ENCODE assay signal across 1 cellular context in the genomic region with DNA sequence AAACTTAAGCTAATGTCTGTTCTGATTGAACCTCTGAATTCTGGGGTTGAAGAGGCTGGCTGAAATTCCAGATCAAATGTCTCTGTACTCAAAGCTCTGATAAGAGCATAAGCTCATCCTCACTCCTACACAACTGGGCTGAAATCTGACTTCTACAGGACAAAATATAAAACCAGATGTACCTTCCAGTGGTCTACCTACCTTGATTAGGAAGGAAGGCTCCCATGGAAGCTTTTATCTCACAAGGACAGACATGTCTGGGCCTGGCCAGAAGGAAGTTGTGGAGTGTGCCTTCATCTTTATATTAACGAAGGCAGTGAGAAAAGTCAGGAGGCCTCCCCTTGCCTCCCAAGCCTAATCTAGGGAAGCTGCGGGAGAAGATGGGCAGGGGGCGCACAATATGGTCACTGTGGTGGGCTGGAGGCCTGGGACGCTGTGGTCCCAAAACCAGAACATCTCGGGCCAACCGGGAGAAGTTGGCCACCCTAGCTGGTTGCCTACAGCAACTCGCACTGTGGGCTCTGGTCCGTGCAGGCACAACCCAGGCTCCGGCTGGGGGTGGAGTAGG.
TF ChIP-seq lines count a peak whose summit lies in the region.

No MANE protein-coding gene starts in this region.

TF ChIP-seq in K562, 482 proteins besides CTCF, POLR2A, EP300 and RAD21 (continued from another document and continues in another):
- TF ChIP-seq MAZ (CRISPR knock-in tag; conservative IDR thresholded peaks at IDR 0.05 in 1 of 2, IDR thresholded peaks at IDR 0.05 in 1 of 2), result no peak
- no peak for TF ChIP-seq PHF20 (IDR thresholded peaks at IDR 0.05; ENCODE audit: partially characterized antibody)
- no peak for TF ChIP-seq KHSRP (IDR thresholded peaks at IDR 0.05)
- TF ChIP-seq BMI1 (IDR thresholded peaks at IDR 0.05; ENCODE audit: low read length), result no peak
- peak; percentile 77 for TF ChIP-seq DPF2 (IDR thresholded peaks at IDR 0.05)
- TF ChIP-seq MAFF (IDR thresholded peaks at IDR 0.05; ENCODE audit: low read length), result no peak
- no peak for TF ChIP-seq NRF1 (conservative IDR thresholded peaks at IDR 0.05 in 1 of 2, IDR thresholded peaks at IDR 0.05 in 1 of 2)
- no peak for TF ChIP-seq NCOA6 (IDR thresholded peaks at IDR 0.05)
- TF ChIP-seq FOXK2 (conservative IDR thresholded peaks at IDR 0.05 in 1 of 2, IDR thresholded peaks at IDR 0.05 in 1 of 2; ENCODE audit: low read depth in 2 of 2), result no peak
- TF ChIP-seq MIER1 (IDR thresholded peaks at IDR 0.05; ENCODE audit: low read depth), result 0 out of 2 replicates have a peak, but pooled peaks have one; percentile 54
- TF ChIP-seq ZNF197 (CRISPR knock-in tag; IDR thresholded peaks at IDR 0.05; ENCODE audit: low read depth), result no peak
- TF ChIP-seq HMG20A (CRISPR knock-in tag; conservative IDR thresholded peaks at IDR 0.05), result no peak
- no peak for TF ChIP-seq ZNF316 (IDR thresholded peaks at IDR 0.05)
- TF ChIP-seq, protein P1, sequence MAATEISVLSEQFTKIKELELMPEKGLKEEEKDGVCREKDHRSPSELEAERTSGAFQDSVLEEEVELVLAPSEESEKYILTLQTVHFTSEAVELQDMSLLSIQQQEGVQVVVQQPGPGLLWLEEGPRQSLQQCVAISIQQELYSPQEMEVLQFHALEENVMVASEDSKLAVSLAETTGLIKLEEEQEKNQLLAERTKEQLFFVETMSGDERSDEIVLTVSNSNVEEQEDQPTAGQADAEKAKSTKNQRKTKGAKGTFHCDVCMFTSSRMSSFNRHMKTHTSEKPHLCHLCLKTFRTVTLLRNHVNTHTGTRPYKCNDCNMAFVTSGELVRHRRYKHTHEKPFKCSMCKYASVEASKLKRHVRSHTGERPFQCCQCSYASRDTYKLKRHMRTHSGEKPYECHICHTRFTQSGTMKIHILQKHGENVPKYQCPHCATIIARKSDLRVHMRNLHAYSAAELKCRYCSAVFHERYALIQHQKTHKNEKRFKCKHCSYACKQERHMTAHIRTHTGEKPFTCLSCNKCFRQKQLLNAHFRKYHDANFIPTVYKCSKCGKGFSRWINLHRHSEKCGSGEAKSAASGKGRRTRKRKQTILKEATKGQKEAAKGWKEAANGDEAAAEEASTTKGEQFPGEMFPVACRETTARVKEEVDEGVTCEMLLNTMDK (IDR thresholded peaks at IDR 0.05; ENCODE audit: borderline replicate concordance, insufficient read depth, low read depth, low read length, poor library complexity, severe bottlenecking), result no peak
- TF ChIP-seq, protein P2, sequence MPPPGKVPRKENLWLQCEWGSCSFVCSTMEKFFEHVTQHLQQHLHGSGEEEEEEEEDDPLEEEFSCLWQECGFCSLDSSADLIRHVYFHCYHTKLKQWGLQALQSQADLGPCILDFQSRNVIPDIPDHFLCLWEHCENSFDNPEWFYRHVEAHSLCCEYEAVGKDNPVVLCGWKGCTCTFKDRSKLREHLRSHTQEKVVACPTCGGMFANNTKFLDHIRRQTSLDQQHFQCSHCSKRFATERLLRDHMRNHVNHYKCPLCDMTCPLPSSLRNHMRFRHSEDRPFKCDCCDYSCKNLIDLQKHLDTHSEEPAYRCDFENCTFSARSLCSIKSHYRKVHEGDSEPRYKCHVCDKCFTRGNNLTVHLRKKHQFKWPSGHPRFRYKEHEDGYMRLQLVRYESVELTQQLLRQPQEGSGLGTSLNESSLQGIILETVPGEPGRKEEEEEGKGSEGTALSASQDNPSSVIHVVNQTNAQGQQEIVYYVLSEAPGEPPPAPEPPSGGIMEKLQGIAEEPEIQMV (tag; conservative IDR thresholded peaks at IDR 0.05; ENCODE audit: low read depth), result no peak
- TF ChIP-seq KLF13 (tag; IDR thresholded peaks at IDR 0.05; ENCODE audit: borderline replicate concordance, low read depth), result no peak
- TF ChIP-seq POLR2B (IDR thresholded peaks at IDR 0.05; ENCODE audit: low read depth, partially characterized antibody), result no peak
- TF ChIP-seq FOS (IDR thresholded peaks at IDR 0.05; ENCODE audit: extremely low read depth, insufficient read length), result no peak
- no peak for TF ChIP-seq BRCA1 (IDR thresholded peaks at IDR 0.05)
- TF ChIP-seq BRCA1 (CRISPR knock-in tag; IDR thresholded peaks at IDR 0.05), result no peak
- no peak for TF ChIP-seq ZFPM2 (CRISPR knock-in tag; IDR thresholded peaks at IDR 0.05)
- TF ChIP-seq DDX20 (tag; IDR thresholded peaks at IDR 0.05; ENCODE audit: low read depth), result no peak
- no peak for TF ChIP-seq ZNF408 (CRISPR knock-in tag; IDR thresholded peaks at IDR 0.05; ENCODE audit: low read depth)
- TF ChIP-seq, protein P3, sequence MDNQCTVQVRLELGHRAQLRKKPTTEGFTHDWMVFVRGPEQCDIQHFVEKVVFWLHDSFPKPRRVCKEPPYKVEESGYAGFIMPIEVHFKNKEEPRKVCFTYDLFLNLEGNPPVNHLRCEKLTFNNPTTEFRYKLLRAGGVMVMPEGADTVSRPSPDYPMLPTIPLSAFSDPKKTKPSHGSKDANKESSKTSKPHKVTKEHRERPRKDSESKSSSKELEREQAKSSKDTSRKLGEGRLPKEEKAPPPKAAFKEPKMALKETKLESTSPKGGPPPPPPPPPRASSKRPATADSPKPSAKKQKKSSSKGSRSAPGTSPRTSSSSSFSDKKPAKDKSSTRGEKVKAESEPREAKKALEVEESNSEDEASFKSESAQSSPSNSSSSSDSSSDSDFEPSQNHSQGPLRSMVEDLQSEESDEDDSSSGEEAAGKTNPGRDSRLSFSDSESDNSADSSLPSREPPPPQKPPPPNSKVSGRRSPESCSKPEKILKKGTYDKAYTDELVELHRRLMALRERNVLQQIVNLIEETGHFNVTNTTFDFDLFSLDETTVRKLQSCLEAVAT (IDR thresholded peaks at IDR 0.05), result no peak
- TF ChIP-seq, protein P4, sequence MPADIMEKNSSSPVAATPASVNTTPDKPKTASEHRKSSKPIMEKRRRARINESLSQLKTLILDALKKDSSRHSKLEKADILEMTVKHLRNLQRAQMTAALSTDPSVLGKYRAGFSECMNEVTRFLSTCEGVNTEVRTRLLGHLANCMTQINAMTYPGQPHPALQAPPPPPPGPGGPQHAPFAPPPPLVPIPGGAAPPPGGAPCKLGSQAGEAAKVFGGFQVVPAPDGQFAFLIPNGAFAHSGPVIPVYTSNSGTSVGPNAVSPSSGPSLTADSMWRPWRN (IDR thresholded peaks at IDR 0.05; ENCODE audit: low read depth), result 0 out of 2 replicates have a peak, but pooled peaks have one; percentile 31
- TF ChIP-seq TARDBP (IDR thresholded peaks at IDR 0.05), result no peak; the same call in 1 of the 2 replicates
- peak; percentile 93 for TF ChIP-seq TAL1 (IDR thresholded peaks at IDR 0.05)
- TF ChIP-seq KLF1 (tag; IDR thresholded peaks at IDR 0.05), result no peak
- TF ChIP-seq PHB (CRISPR knock-in tag; IDR thresholded peaks at IDR 0.05), result no peak
- peak; percentile 79 for TF ChIP-seq SMARCA4 (IDR thresholded peaks at IDR 0.05)
- peak; percentile 54; the same call in 1 of the 2 replicates for TF ChIP-seq CREB1 (IDR thresholded peaks at IDR 0.05)
- TF ChIP-seq CREB1 (CRISPR knock-in tag; IDR thresholded peaks at IDR 0.05), result no peak
- TF ChIP-seq MTA2 (IDR thresholded peaks at IDR 0.05; ENCODE audit: low read depth), result peak; percentile 83
- TF ChIP-seq ZNF24 (IDR thresholded peaks at IDR 0.05), result no peak
- TF ChIP-seq, protein P5, sequence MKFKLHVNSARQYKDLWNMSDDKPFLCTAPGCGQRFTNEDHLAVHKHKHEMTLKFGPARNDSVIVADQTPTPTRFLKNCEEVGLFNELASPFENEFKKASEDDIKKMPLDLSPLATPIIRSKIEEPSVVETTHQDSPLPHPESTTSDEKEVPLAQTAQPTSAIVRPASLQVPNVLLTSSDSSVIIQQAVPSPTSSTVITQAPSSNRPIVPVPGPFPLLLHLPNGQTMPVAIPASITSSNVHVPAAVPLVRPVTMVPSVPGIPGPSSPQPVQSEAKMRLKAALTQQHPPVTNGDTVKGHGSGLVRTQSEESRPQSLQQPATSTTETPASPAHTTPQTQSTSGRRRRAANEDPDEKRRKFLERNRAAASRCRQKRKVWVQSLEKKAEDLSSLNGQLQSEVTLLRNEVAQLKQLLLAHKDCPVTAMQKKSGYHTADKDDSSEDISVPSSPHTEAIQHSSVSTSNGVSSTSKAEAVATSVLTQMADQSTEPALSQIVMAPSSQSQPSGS (CRISPR knock-in tag; IDR thresholded peaks at IDR 0.05), result no peak
- TF ChIP-seq, protein P6, sequence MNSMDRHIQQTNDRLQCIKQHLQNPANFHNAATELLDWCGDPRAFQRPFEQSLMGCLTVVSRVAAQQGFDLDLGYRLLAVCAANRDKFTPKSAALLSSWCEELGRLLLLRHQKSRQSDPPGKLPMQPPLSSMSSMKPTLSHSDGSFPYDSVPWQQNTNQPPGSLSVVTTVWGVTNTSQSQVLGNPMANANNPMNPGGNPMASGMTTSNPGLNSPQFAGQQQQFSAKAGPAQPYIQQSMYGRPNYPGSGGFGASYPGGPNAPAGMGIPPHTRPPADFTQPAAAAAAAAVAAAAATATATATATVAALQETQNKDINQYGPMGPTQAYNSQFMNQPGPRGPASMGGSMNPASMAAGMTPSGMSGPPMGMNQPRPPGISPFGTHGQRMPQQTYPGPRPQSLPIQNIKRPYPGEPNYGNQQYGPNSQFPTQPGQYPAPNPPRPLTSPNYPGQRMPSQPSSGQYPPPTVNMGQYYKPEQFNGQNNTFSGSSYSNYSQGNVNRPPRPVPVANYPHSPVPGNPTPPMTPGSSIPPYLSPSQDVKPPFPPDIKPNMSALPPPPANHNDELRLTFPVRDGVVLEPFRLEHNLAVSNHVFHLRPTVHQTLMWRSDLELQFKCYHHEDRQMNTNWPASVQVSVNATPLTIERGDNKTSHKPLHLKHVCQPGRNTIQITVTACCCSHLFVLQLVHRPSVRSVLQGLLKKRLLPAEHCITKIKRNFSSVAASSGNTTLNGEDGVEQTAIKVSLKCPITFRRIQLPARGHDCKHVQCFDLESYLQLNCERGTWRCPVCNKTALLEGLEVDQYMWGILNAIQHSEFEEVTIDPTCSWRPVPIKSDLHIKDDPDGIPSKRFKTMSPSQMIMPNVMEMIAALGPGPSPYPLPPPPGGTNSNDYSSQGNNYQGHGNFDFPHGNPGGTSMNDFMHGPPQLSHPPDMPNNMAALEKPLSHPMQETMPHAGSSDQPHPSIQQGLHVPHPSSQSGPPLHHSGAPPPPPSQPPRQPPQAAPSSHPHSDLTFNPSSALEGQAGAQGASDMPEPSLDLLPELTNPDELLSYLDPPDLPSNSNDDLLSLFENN (IDR thresholded peaks at IDR 0.05; ENCODE audit: low read depth in 2 of 2, low read length in 2 of 2), result peak in 1 of 2 experiments; percentile 77; a peak in 1 of 4 replicates
- no peak; the same call in 1 of the 2 replicates for TF ChIP-seq GABPB2 (CRISPR knock-in tag; conservative IDR thresholded peaks at IDR 0.05)
- TF ChIP-seq ZNF140 (CRISPR knock-in tag; IDR thresholded peaks at IDR 0.05), result no peak
- TF ChIP-seq MCM5 (IDR thresholded peaks at IDR 0.05; ENCODE audit: low read depth), result no peak
- TF ChIP-seq CAMTA2 (CRISPR knock-in tag; conservative IDR thresholded peaks at IDR 0.05), result no peak
- TF ChIP-seq ZNF707 (CRISPR knock-in tag; conservative IDR thresholded peaks at IDR 0.05), result no peak
- no peak for TF ChIP-seq MYNN (IDR thresholded peaks at IDR 0.05)
- TF ChIP-seq MYNN (CRISPR knock-in tag; IDR thresholded peaks at IDR 0.05), result no peak
- no peak for TF ChIP-seq SIN3B (IDR thresholded peaks at IDR 0.05; ENCODE audit: low read depth)
- TF ChIP-seq, protein P7, sequence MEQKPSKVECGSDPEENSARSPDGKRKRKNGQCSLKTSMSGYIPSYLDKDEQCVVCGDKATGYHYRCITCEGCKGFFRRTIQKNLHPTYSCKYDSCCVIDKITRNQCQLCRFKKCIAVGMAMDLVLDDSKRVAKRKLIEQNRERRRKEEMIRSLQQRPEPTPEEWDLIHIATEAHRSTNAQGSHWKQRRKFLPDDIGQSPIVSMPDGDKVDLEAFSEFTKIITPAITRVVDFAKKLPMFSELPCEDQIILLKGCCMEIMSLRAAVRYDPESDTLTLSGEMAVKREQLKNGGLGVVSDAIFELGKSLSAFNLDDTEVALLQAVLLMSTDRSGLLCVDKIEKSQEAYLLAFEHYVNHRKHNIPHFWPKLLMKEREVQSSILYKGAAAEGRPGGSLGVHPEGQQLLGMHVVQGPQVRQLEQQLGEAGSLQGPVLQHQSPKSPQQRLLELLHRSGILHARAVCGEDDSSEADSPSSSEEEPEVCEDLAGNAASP (IDR thresholded peaks at IDR 0.05), result no peak
- no peak for TF ChIP-seq ZNF12 (CRISPR knock-in tag; IDR thresholded peaks at IDR 0.05)
- no peak; the same call in 1 of the 2 replicates for TF ChIP-seq KAT7 (CRISPR knock-in tag; IDR thresholded peaks at IDR 0.05; ENCODE audit: borderline replicate concordance)
- peak; percentile 69; the same call in 1 of the 2 replicates for TF ChIP-seq HDAC2 (IDR thresholded peaks at IDR 0.05)
- TF ChIP-seq BRD9 (IDR thresholded peaks at IDR 0.05; ENCODE audit: low read depth, partially characterized antibody), result peak; percentile 75
- TF ChIP-seq, protein P8, sequence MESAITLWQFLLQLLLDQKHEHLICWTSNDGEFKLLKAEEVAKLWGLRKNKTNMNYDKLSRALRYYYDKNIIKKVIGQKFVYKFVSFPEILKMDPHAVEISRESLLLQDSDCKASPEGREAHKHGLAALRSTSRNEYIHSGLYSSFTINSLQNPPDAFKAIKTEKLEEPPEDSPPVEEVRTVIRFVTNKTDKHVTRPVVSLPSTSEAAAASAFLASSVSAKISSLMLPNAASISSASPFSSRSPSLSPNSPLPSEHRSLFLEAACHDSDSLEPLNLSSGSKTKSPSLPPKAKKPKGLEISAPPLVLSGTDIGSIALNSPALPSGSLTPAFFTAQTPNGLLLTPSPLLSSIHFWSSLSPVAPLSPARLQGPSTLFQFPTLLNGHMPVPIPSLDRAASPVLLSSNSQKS (CRISPR knock-in tag; IDR thresholded peaks at IDR 0.05), result no peak
- peak; percentile 38; the same call in 1 of the 2 replicates for TF ChIP-seq BACH1 (tag; IDR thresholded peaks at IDR 0.05)
- TF ChIP-seq, protein P9, sequence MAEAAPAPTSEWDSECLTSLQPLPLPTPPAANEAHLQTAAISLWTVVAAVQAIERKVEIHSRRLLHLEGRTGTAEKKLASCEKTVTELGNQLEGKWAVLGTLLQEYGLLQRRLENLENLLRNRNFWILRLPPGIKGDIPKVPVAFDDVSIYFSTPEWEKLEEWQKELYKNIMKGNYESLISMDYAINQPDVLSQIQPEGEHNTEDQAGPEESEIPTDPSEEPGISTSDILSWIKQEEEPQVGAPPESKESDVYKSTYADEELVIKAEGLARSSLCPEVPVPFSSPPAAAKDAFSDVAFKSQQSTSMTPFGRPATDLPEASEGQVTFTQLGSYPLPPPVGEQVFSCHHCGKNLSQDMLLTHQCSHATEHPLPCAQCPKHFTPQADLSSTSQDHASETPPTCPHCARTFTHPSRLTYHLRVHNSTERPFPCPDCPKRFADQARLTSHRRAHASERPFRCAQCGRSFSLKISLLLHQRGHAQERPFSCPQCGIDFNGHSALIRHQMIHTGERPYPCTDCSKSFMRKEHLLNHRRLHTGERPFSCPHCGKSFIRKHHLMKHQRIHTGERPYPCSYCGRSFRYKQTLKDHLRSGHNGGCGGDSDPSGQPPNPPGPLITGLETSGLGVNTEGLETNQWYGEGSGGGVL (CRISPR knock-in tag; IDR thresholded peaks at IDR 0.05), result no peak
- TF ChIP-seq IFI16 (CRISPR knock-in tag; IDR thresholded peaks at IDR 0.05), result no peak
